In the genomic region with DNA sequence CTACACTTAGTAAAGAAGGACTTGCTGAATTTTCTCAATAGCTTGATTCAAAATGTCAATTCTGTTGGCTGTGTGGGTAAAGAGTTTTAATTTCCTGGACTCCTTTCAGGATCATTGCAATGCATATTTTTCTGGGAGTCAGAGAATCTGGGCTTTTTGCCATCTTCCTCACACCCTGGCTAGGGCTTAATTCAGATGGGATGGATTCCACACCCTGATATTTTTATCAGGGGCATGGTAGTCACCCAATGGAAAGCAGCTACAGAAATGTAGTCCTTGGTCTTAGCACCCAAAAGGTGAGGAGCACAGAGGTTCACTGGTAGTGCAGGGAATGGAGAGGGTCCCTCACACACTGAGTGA, we compare ENCODE assay signal across 2 cellular contexts.
TF ChIP-seq lines count a peak whose summit lies in the region.

No MANE protein-coding gene starts in this region.

TF ChIP-seq in SK-N-SH treated with all-trans-retinoic acid at 6 μM for 48 hours, 23 proteins besides CTCF, POLR2A, EP300 and RAD21 (continued from another document):
- TF ChIP-seq, protein P1, sequence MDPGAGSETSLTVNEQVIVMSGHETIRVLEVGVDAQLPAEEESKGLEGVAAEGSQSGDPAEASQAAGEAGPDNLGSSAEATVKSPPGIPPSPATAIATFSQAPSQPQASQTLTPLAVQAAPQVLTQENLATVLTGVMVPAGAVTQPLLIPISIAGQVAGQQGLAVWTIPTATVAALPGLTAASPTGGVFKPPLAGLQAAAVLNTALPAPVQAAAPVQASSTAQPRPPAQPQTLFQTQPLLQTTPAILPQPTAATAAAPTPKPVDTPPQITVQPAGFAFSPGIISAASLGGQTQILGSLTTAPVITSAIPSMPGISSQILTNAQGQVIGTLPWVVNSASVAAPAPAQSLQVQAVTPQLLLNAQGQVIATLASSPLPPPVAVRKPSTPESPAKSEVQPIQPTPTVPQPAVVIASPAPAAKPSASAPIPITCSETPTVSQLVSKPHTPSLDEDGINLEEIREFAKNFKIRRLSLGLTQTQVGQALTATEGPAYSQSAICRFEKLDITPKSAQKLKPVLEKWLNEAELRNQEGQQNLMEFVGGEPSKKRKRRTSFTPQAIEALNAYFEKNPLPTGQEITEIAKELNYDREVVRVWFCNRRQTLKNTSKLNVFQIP (CRISPR knock-in tag; IDR thresholded peaks at IDR 0.05; ENCODE audit: borderline replicate concordance, low read depth) = no peak
- TF ChIP-seq OSR1 (CRISPR knock-in tag; IDR thresholded peaks at IDR 0.05) (no peak), PPARA (CRISPR knock-in tag; IDR thresholded peaks at IDR 0.05; ENCODE audit: borderline replicate concordance) (no peak), TCF4 (CRISPR knock-in tag; IDR thresholded peaks at IDR 0.05; ENCODE audit: borderline replicate concordance) (no peak), ESRRG (CRISPR knock-in tag; IDR thresholded peaks at IDR 0.05) (no peak), ZNF8 (CRISPR knock-in tag; IDR thresholded peaks at IDR 0.05) (no peak), ARNTL (CRISPR knock-in tag; IDR thresholded peaks at IDR 0.05; ENCODE audit: borderline replicate concordance, low read depth) (no peak), ZC3H10 (CRISPR knock-in tag; IDR thresholded peaks at IDR 0.05) (no peak), SNAI2 (CRISPR knock-in tag; IDR thresholded peaks at IDR 0.05) (no peak), TOX (CRISPR knock-in tag; IDR thresholded peaks at IDR 0.05; ENCODE audit: borderline replicate concordance) (no peak), BACH2 (CRISPR knock-in tag; IDR thresholded peaks at IDR 0.05; ENCODE audit: borderline replicate concordance) (no peak), ZFP30 (CRISPR knock-in tag; IDR thresholded peaks at IDR 0.05) (no peak), GLIS3 (CRISPR knock-in tag; IDR thresholded peaks at IDR 0.05) (no peak), ZNF565 (CRISPR knock-in tag; conservative IDR thresholded peaks at IDR 0.05; ENCODE audit: low read depth) (no peak)

TF ChIP-seq in HepG2, 621 proteins besides CTCF, POLR2A, EP300 and RAD21 (continued from another document):
- TF ChIP-seq, protein P2, sequence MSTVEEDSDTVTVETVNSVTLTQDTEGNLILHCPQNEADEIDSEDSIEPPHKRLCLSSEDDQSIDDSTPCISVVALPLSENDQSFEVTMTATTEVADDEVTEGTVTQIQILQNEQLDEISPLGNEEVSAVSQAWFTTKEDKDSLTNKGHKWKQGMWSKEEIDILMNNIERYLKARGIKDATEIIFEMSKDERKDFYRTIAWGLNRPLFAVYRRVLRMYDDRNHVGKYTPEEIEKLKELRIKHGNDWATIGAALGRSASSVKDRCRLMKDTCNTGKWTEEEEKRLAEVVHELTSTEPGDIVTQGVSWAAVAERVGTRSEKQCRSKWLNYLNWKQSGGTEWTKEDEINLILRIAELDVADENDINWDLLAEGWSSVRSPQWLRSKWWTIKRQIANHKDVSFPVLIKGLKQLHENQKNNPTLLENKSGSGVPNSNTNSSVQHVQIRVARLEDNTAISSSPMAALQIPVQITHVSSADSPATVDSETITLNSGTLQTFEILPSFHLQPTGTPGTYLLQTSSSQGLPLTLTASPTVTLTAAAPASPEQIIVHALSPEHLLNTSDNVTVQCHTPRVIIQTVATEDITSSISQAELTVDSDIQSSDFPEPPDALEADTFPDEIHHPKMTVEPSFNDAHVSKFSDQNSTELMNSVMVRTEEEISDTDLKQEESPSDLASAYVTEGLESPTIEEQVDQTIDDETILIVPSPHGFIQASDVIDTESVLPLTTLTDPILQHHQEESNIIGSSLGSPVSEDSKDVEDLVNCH (CRISPR knock-in tag; IDR thresholded peaks at IDR 0.05) = no peak
- TF ChIP-seq TP53 (CRISPR knock-in tag; conservative IDR thresholded peaks at IDR 0.05) (no peak), ZNF557 (CRISPR knock-in tag; IDR thresholded peaks at IDR 0.05) (no peak), ZNF773 (CRISPR knock-in tag; IDR thresholded peaks at IDR 0.05; ENCODE audit: borderline replicate concordance) (no peak), MED13 (CRISPR knock-in tag; IDR thresholded peaks at IDR 0.05) (no peak), TEAD2 (CRISPR knock-in tag; IDR thresholded peaks at IDR 0.05) (no peak), ZBTB34 (CRISPR knock-in tag; IDR thresholded peaks at IDR 0.05) (no peak), ZSCAN5A (CRISPR knock-in tag; IDR thresholded peaks at IDR 0.05; ENCODE audit: borderline replicate concordance) (no peak), RCOR2 (CRISPR knock-in tag; IDR thresholded peaks at IDR 0.05) (no peak)
- TF ChIP-seq, protein P3, sequence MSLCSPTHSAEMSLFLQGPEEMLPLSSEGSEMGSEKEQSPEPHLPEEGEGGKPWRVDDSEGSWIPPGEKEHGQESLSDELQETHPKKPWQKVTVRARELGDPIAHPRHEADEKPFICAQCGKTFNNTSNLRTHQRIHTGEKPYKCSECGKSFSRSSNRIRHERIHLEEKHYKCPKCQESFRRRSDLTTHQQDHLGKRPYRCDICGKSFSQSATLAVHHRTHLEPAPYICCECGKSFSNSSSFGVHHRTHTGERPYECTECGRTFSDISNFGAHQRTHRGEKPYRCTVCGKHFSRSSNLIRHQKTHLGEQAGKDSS (CRISPR knock-in tag; IDR thresholded peaks at IDR 0.05; ENCODE audit: borderline replicate concordance, low read depth) = no peak
